1 cellular context compared by ENCODE assay signal in the genomic region with DNA sequence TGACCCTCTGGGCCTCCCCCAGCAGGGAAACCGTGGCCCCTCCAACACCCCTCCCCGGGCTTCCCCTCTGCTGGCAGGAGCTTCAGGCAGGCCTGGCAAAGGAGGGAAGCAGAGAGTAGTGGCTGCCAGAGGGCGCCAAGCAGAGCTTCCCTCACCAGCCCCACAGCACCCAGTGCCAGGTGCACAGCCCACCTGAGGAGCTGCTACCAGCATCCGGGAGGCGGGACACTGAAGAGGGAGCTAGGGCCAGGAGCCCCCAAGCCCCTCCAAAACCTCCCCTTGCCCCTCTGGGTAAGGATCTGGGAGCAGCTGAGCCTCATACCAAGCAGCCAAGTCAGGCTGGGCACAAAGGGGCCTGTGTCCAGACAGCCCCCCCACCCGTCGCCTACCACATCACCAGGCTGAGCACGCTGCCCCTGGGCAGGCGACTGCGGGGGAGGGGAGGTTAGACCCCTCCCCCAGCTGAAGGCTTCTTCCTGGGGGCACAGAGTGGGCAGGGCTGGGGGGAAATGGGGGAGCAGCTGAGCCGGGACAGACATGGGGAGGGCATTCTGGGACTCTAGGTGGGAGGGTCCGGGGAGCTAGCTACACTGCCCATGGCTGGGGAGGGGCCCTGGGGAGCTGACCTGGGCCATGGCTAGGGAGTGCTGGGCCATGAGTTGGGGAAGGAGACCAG.
TF ChIP-seq lines count a peak whose summit lies in the region.

No MANE protein-coding gene starts in this region.

TF ChIP-seq in WTC11, 78 proteins besides CTCF, POLR2A, EP300 and RAD21:
- no peak for TF ChIP-seq TP53 (CRISPR knock-in tag; IDR thresholded peaks at IDR 0.05)
